Comparison of ENCODE assay signal across 1 cellular context in the genomic region with DNA sequence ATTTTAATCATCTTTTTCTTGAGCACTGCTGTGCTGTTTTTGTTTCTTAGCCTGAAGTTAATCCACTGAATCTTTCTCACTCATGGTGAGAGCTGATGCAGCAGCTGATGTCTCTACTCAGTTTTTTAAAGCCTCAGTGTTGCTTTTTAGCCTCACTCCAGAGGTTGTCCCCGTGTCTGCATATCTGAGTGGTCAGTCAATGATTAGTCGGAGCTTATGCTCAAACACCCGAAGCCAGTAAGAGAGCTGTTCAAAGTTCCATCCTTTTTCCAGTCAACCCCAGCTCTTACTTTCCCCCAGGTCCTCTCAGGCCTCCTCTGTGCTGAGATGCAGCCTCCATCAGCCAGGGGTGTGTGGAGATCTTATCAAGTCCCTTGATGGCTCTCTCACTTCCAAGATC.
TF ChIP-seq lines count a peak whose summit lies in the region.

No MANE protein-coding gene starts in this region.

TF ChIP-seq in WTC11, 78 proteins besides CTCF, POLR2A, EP300 and RAD21 (continued from another document):
- TF ChIP-seq, protein P1, sequence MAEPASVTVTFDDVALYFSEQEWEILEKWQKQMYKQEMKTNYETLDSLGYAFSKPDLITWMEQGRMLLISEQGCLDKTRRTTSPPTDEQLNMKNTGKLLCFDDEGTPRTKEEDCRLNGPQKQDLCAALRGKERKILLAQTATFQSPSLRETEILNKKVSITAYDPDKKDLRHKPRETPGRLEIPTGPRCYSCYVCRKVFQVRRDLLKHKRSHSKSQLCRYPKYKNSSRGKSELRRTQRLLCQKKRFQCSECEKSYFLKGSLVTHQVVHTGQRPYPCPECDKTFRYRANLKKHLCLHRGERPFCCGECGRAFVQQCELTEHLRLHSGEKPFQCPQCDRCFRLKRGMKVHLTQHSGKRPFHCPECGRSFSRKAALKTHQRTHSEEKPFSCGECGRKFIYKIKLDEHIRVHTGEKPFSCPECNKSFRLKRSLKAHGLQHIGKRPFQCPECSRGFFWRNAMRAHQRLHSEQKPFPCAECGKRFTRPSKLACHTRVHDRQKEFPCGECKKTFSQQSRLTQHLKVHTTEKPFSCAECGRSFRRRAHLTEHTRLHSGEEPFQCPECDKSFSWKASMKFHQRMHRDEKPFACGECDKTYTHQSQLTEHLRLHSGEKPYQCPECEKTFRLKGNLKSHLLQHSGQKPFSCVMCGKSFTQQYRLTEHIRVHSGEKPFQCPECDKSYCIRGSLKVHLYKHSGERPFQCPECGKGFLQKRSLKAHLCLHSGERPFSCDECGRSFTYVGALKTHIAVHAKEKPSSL (CRISPR knock-in tag; conservative IDR thresholded peaks at IDR 0.05): no peak
- no peak for TF ChIP-seq GTF2I (CRISPR knock-in tag; conservative IDR thresholded peaks at IDR 0.05)
- no peak for TF ChIP-seq NFATC4 (CRISPR knock-in tag; IDR thresholded peaks at IDR 0.05)
- TF ChIP-seq ZNF232 (CRISPR knock-in tag; IDR thresholded peaks at IDR 0.05): no peak
- TF ChIP-seq FOXJ3 (CRISPR knock-in tag; IDR thresholded peaks at IDR 0.05; ENCODE audit: borderline replicate concordance): no peak
- no peak for TF ChIP-seq SMAD4 (CRISPR knock-in tag; IDR thresholded peaks at IDR 0.05)
- TF ChIP-seq, protein P2, sequence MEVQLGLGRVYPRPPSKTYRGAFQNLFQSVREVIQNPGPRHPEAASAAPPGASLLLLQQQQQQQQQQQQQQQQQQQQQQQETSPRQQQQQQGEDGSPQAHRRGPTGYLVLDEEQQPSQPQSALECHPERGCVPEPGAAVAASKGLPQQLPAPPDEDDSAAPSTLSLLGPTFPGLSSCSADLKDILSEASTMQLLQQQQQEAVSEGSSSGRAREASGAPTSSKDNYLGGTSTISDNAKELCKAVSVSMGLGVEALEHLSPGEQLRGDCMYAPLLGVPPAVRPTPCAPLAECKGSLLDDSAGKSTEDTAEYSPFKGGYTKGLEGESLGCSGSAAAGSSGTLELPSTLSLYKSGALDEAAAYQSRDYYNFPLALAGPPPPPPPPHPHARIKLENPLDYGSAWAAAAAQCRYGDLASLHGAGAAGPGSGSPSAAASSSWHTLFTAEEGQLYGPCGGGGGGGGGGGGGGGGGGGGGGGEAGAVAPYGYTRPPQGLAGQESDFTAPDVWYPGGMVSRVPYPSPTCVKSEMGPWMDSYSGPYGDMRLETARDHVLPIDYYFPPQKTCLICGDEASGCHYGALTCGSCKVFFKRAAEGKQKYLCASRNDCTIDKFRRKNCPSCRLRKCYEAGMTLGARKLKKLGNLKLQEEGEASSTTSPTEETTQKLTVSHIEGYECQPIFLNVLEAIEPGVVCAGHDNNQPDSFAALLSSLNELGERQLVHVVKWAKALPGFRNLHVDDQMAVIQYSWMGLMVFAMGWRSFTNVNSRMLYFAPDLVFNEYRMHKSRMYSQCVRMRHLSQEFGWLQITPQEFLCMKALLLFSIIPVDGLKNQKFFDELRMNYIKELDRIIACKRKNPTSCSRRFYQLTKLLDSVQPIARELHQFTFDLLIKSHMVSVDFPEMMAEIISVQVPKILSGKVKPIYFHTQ (CRISPR knock-in tag; IDR thresholded peaks at IDR 0.05): no peak
- TF ChIP-seq, protein P3, sequence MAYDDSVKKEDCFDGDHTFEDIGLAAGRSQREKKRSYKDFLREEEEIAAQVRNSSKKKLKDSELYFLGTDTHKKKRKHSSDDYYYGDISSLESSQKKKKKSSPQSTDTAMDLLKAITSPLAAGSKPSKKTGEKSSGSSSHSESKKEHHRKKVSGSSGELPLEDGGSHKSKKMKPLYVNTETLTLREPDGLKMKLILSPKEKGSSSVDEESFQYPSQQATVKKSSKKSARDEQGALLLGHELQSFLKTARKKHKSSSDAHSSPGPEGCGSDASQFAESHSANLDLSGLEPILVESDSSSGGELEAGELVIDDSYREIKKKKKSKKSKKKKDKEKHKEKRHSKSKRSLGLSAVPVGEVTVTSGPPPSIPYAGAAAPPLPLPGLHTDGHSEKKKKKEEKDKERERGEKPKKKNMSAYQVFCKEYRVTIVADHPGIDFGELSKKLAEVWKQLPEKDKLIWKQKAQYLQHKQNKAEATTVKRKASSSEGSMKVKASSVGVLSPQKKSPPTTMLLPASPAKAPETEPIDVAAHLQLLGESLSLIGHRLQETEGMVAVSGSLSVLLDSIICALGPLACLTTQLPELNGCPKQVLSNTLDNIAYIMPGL (CRISPR knock-in tag; IDR thresholded peaks at IDR 0.05): no peak
